In genomic region chr12:120981407-120981921, GRCh38 we compare ENCODE assay signal across 32 cellular contexts. TPM values are rescaled to one million over a fixed set of nuclear protein-coding genes. Genes with fewer than 3 reads are reported as not detected.
A peak's percentile ranks its signal among the peaks of the same experiment; 100 is the strongest.
DNase-seq lines count a peak whose midpoint lies in the region; FAIRE-seq and TF ChIP-seq lines count a peak whose summit lies in the region.
"Had no signal": no experiment of that assay in that cellular context is flagged by ENCODE, and none has a peak within 500 bp of the region (broad histone marks: within the 10 kb centered on the region; RNA-seq: fewer than 3 reads in every experiment).

No MANE protein-coding gene starts in this region.

- H2BK120ac ChIP-seq in H1 (replicated peaks; ENCODE audit: low read depth, low read length) = no peak overlapping the region

- CTCF ChIA-PET in H1 (lab: Charles Lee; ENCODE audit: partially characterized antibody) = interaction anchor here (0.6 to 2.3 kb wide), 7 partner anchors 24 to 332 kb away, joined by 3 to 26 read pairs (median 4); no protein-coding TSS in a partner anchor

- H3K23ac ChIP-seq in H1 (ENCODE audit: insufficient read length) = no peak overlapping the region

- 87% methylated on average over 6 of the region's 6 CpGs; no CpG with 5 or more reads in 1 of the 2 experiments for WGBS in H1 (ENCODE audit: extremely low coverage in 1 of 2, insufficient coverage in 1 of 2, insufficient read length in 1 of 2, insufficient replicate concordance in 2 of 2, low coverage in 1 of 2, low lambda C conversion rate in 2 of 2, missing lambda C conversion rate in 1 of 2), 2 experiments
- 37 to 43% methylated on average over 6 of the region's 6 CpGs for WGBS in transverse colon (ENCODE audit: low coverage in 1 of 2), 2 donors
- 12 to 58% methylated on average over 6 of the region's 6 CpGs for WGBS in sigmoid colon, 2 donors

- no peak for FAIRE-seq in H1 (lab: Jason Lieb, UNC)
- FAIRE-seq: GM19239, H54, RCC 7860 had no signal

- no peak overlapping the region for H2AK5ac ChIP-seq in H1 (ENCODE audit: low read depth, low read length)

- H4K5ac ChIP-seq in H1 (ENCODE audit: insufficient read length, low read depth, low read length) = no peak overlapping the region

- H2BK12ac ChIP-seq in H1 (ENCODE audit: low read depth, low read length) = no peak overlapping the region

- peaks cover 0 to 44% (median 0%) of the 10 kb centered on the region in 4 donors for H3K4me1 ChIP-seq in Peyer's patch
- H3K4me1 ChIP-seq in H1 (replicated peaks in 1 of 4; ENCODE audit: control insufficient read depth in 3 of 4, insufficient read depth in 4 of 4, low read length in 3 of 4) = peaks cover 0 to 11% (median 1%) of the 10 kb centered on the region in 4 experiments; a peak in 4 of 7 replicates
- peaks cover 0 to 55% (median 27%) of the 10 kb centered on the region in 4 donors for H3K4me1 ChIP-seq in transverse colon
- H3K4me1 ChIP-seq in sigmoid colon = peaks cover 0 to 15% (median 13%) of the 10 kb centered on the region in 4 donors
- H3K4me1 ChIP-seq: adrenal gland, upper lobe of left lung had no signal

- H3K27me3 ChIP-seq in Peyer's patch (no peaks in the 10 kb centered on the region), H1 (replicated peaks in 1 of 4; ENCODE audit: control insufficient read depth in 3 of 4, extremely low read depth in 1 of 4, insufficient read depth in 3 of 4, low read length in 3 of 4) (no peaks in the 10 kb centered on the region), transverse colon (no peaks in the 10 kb centered on the region), sigmoid colon (no peaks in the 10 kb centered on the region)
- H3K27me3 ChIP-seq: adrenal gland, gastroesophageal sphincter, upper lobe of left lung had no signal

- H3K27ac ChIP-seq in Peyer's patch = peak overlapping the region in 3 of 4 donors; percentile 72 to 95 (median 86)
- H3K27ac ChIP-seq in H1 (ENCODE audit: low read depth, low read length) = no peak overlapping the region
- peak overlapping the region; percentile 83 to 93 (median 89) for H3K27ac ChIP-seq in transverse colon
- H3K27ac ChIP-seq in sigmoid colon = no peak overlapping the region
- H3K27ac ChIP-seq: adrenal gland, C4-2B, gastroesophageal sphincter, upper lobe of left lung had no signal

- no peaks in the 10 kb centered on the region for H3K79me2 ChIP-seq in H1 (ENCODE audit: control insufficient read depth in 1 of 2, insufficient read depth in 2 of 2, low read length in 2 of 2)

- POLR2A ChIA-PET in H1 (lab: Charles Lee; ENCODE audit: partially characterized antibody) = interaction anchor here (1.4 to 2.2 kb wide), 3 partner anchors 10 to 21 kb away, joined by 3 to 8 read pairs (median 5); no protein-coding TSS in a partner anchor

- TF ChIP-seq CTCF in Peyer's patch (IDR thresholded peaks at IDR 0.05) = no peak
- TF ChIP-seq CTCF in H1 (IDR thresholded peaks at IDR 0.05; ENCODE audit: control extremely low read depth in 1 of 3, insufficient read depth in 1 of 3, low read depth in 1 of 3, low read length in 3 of 3) = no peak
- no peak for TF ChIP-seq CTCF in transverse colon (IDR thresholded peaks at IDR 0.05)
- TF ChIP-seq CTCF in sigmoid colon (IDR thresholded peaks at IDR 0.05) = no peak

- no peak overlapping the region for H2BK15ac ChIP-seq in H1 (ENCODE audit: low read length)

- H3K23me2 ChIP-seq in H1 (ENCODE audit: low read depth, low read length) = peaks cover 2% of the 10 kb centered on the region; the same call in 1 of the 2 replicates

- no peak for TF ChIP-seq EP300 in H1 (IDR thresholded peaks at IDR 0.05; ENCODE audit: borderline replicate concordance in 1 of 2, low read depth in 2 of 2, low read length in 2 of 2)
- no peak for TF ChIP-seq EP300 in transverse colon (IDR thresholded peaks at IDR 0.05; ENCODE audit: low read depth)
- no peak for TF ChIP-seq EP300 in sigmoid colon (IDR thresholded peaks at IDR 0.05)

- no peak overlapping the region for H2AFZ ChIP-seq in H1 (ENCODE audit: low read length)

- H3K56ac ChIP-seq in H1 (replicated peaks; ENCODE audit: insufficient read length, low read depth, low read length) = no peak overlapping the region

- no peak overlapping the region for H2BK20ac ChIP-seq in H1 (ENCODE audit: low read length)

- DNase-seq in Peyer's patch (no peak), H1 (ENCODE audit: low read depth in 1 of 2, low spot score in 2 of 2) (no peak), mucosa of gallbladder (ENCODE audit: low spot score) (peak; percentile 57), transverse colon (no peak), sigmoid colon (no peak), putamen (ENCODE audit: low spot score) (no peak), NCI-H1694 (lab: John Stamatoyannopoulos, UW) (no peak)
- DNase-seq: activated CD8-positive, alpha-beta memory T cell treated with anti-CD3 and anti-CD28 coated beads, Interleukin-2, amount 50 U/mL, for 48 hours; activated CD8-positive, alpha-beta T cell treated with anti-CD3 and anti-CD28 coated beads for 36 hours; activated naive CD4-positive, alpha-beta T cell treated with anti-CD3 and anti-CD28 coated beads, Interleukin-2, amount 10 ng/mL, durations not matched to agents 7 days and 5 days; adrenal gland; cerebellar nuclear complex; hypothalamus; mammary epithelial cell; MV-4-11; NCI-H1436; NCI-H2107; NCI-H446 treated with DMSO at 0.1 percent for 48 hours; NCI-H774; SHP77 treated with DMSO at 0.1 percent for 48 hours; stimulated activated CD4-positive, alpha-beta T cell treated with anti-CD3 and anti-CD28 coated beads, Interleukin-4, amount 100 ng/mL, for 24 hours; upper lobe of left lung had no signal

- no peak overlapping the region for H2BK5ac ChIP-seq in H1 (ENCODE audit: low read depth, low read length)

- H3K14ac ChIP-seq in H1 (ENCODE audit: insufficient read length) = no peak overlapping the region

- H3K4me2 ChIP-seq in H1 (ENCODE audit: insufficient read depth in 1 of 2, low read depth in 2 of 2, low read length in 2 of 2) = no peak overlapping the region

- no peak overlapping the region for H3K18ac ChIP-seq in H1 (ENCODE audit: extremely low read depth, low read length)

- no peak overlapping the region for H3K4ac ChIP-seq in H1 (replicated peaks; ENCODE audit: insufficient read length, low read depth, low read length)

- H3K4me3 ChIP-seq in Peyer's patch (peak overlapping the region in 2 of 4 donors; percentile 57 to 72), H1 (ENCODE audit: extremely low read depth in 1 of 4, insufficient read depth in 2 of 4, low read depth in 3 of 4, low read length in 4 of 4) (no peak overlapping the region), transverse colon (peak overlapping the region in 1 of 4 donors; percentile 56), sigmoid colon (no peak overlapping the region)
- H3K4me3 ChIP-seq: adrenal gland, gastroesophageal sphincter, upper lobe of left lung had no signal

- H3K36me3 ChIP-seq in Peyer's patch (no peaks in the 10 kb centered on the region), H1 (ENCODE audit: control insufficient read depth in 2 of 4, insufficient read depth in 4 of 4, low read length in 3 of 4) (no peaks in the 10 kb centered on the region), transverse colon (no peaks in the 10 kb centered on the region), sigmoid colon (no peaks in the 10 kb centered on the region)
- H3K36me3 ChIP-seq: adrenal gland, gastroesophageal sphincter, upper lobe of left lung had no signal

- in situ Hi-C loops in transverse colon (cut with MboI; ENCODE audit: low pct_ligation_motif_present in 1 of 4, low pct_unique_long_range_greater_than_20kb in 1 of 4, low sequenced_read_pairs in 3 of 4) = no loop called here

- no peak overlapping the region; a peak in 1 of 7 replicates for H3K9ac ChIP-seq in H1 (replicated peaks in 1 of 4; ENCODE audit: extremely low read depth in 1 of 4, low read depth in 3 of 4, low read length in 3 of 4)

- H4K20me1 ChIP-seq in H1 (replicated peaks in 1 of 2; ENCODE audit: control insufficient read depth in 1 of 2, insufficient read depth in 2 of 2, low read length in 2 of 2) = no peaks in the 10 kb centered on the region

- intact Hi-C loops in transverse colon (cut with DNase I; ENCODE audit: low total_unique reads) = no loop called here
- intact Hi-C loops in sigmoid colon (cut with DNase I) = no loop called here

- H4K8ac ChIP-seq in H1 (ENCODE audit: extremely low read depth, insufficient read depth, low read length) = no peak overlapping the region

- H4K91ac ChIP-seq in H1 (replicated peaks; ENCODE audit: insufficient read length, low read length) = no peak overlapping the region

- TF ChIP-seq RAD21 in H1 (IDR thresholded peaks at IDR 0.05 in 1 of 2, conservative IDR thresholded peaks at IDR 0.05 in 1 of 2; ENCODE audit: low read depth in 2 of 2, low read length in 2 of 2) = no peak

- H3K79me1 ChIP-seq in H1 (ENCODE audit: low read depth, low read length) = no peaks in the 10 kb centered on the region

- H3K9me3 ChIP-seq in Peyer's patch (no peaks in the 10 kb centered on the region), H1 (ENCODE audit: insufficient read depth in 2 of 2, low read depth in 1 of 2, low read length in 1 of 2) (no peaks in the 10 kb centered on the region), transverse colon (no peaks in the 10 kb centered on the region), sigmoid colon (no peaks in the 10 kb centered on the region)
- H3K9me3 ChIP-seq: adrenal gland, gastroesophageal sphincter, upper lobe of left lung had no signal

- no peak for TF ChIP-seq POLR2A in Peyer's patch (IDR thresholded peaks at IDR 0.05)
- no peak for TF ChIP-seq POLR2A in H1 (IDR thresholded peaks at IDR 0.05; ENCODE audit: control extremely low read depth in 1 of 2, low read depth in 2 of 2, low read length in 2 of 2)
- TF ChIP-seq POLR2A in transverse colon (IDR thresholded peaks at IDR 0.05) = no peak
- no peak for TF ChIP-seq POLR2A in sigmoid colon (IDR thresholded peaks at IDR 0.05)

RNA-seq across cellular contexts. Expression of gene HNF1A, which starts 3.1 kb away (rescaled TPM):
- total RNA-seq in Peyer's patch = 10 to 100 TPM; 15.7 to 93.6 (median 57.0) TPM
- not detected in 2 replicates for total RNA-seq in H1 (2021; fragmentation: NEBNext Ultra II Directional; extraction: Animal tissue kit (Norgen Biotek cat#: 25700))
- 0.02 TPM in 1 of 2 replicates, not detected in the other for polyA plus RNA-seq in H1 (2011; rRNA removed)
- polyA plus RNA-seq in H1 (2011; cell fraction: cytosol; rRNA removed) = 0.08 TPM
- not detected for polyA plus RNA-seq in H1 (2011; cell fraction: nucleus; rRNA removed)
- polyA plus RNA-seq in H1 (2012, experiment 1 of 2) = 0.50 TPM in 1 of 4 replicates, not detected in the others
- polyA plus RNA-seq in H1 (2012, experiment 2 of 2) = not detected
- polyA plus RNA-seq in H1 (2013, experiment 1 of 2) = 0.02 TPM
- not detected for polyA plus RNA-seq in H1 (2013, experiment 2 of 2)
- not detected in 2 replicates for polyA minus RNA-seq in H1 (2011; rRNA and poly(A)+ RNA removed)
- polyA minus RNA-seq in H1 (2011; cell fraction: cytosol; rRNA and poly(A)+ RNA removed) = not detected
- polyA minus RNA-seq in H1 (2011; cell fraction: nucleus; rRNA and poly(A)+ RNA removed) = not detected
- 12.0 TPM for total RNA-seq in mucosa of gallbladder
- 10 to 100 TPM; 16.5 to 71.4 (median 23.6) TPM for total RNA-seq in transverse colon
- under 1 TPM in 3 of 4 donors, not detected in 1; under 0.01 to 0.16 (median 0.14) TPM for total RNA-seq in sigmoid colon
- 10 to 100 TPM; 12.0 to 13.2 (median 13.2) TPM for polyA plus RNA-seq in sigmoid colon
- total RNA-seq: activated CD8-positive, alpha-beta T cell treated with anti-CD3 and anti-CD28 coated beads for 36 hours; activated T-helper 1 cell treated with anti-CD3 and anti-CD28 coated beads, Interleukin-12 subunit alpha, Interleukin-12 subunit beta, Interleukin-2, Interleukin-4 antibody, amounts not matched to agents 30 ng/mL and 10 ng/mL and 1 ng/mL, durations not matched to agents 14 hours and 24 hours and 36 hours; Daoy; dermis microvascular lymphatic vessel endothelial cell; mammary epithelial cell; posterior vena cava; T-helper 2 cell treated with Interferon-gamma antibody and Interleukin-4, amounts not matched to agents 100 ng/mL and 5 ng/mL, for 36 hours had no signal
- polyA plus RNA-seq: mammary epithelial cell had no signal

RNA-seq across cellular contexts. Expression of gene C12orf43, which starts 34.8 kb away (rescaled TPM):
- 10 to 100 TPM in 2 of 4 donors, 1 to 10 TPM in 2; 7.6 to 16.5 (median 12.0) TPM for total RNA-seq in Peyer's patch
- total RNA-seq in H1 (2021; fragmentation: NEBNext Ultra II Directional; extraction: Animal tissue kit (Norgen Biotek cat#: 25700)) = 22.3 and 23.7 TPM in 2 replicates
- 9.2 and 12.3 TPM in 2 replicates for polyA plus RNA-seq in H1 (2011; rRNA removed)
- polyA plus RNA-seq in H1 (2011; cell fraction: cytosol; rRNA removed) = 18.5 TPM
- 18.9 TPM for polyA plus RNA-seq in H1 (2011; cell fraction: nucleus; rRNA removed)
- 14.1 to 23.5 TPM (median 18.3 TPM) in 4 replicates for polyA plus RNA-seq in H1 (2012, experiment 1 of 2)
- polyA plus RNA-seq in H1 (2012, experiment 2 of 2) = 11.5 TPM
- 17.1 TPM for polyA plus RNA-seq in H1 (2013, experiment 1 of 2)
- 16.8 TPM for polyA plus RNA-seq in H1 (2013, experiment 2 of 2)
- polyA minus RNA-seq in H1 (2011; rRNA and poly(A)+ RNA removed) = 7.4 and 9.7 TPM in 2 replicates
- polyA minus RNA-seq in H1 (2011; cell fraction: cytosol; rRNA and poly(A)+ RNA removed) = 11.4 TPM
- polyA minus RNA-seq in H1 (2011; cell fraction: nucleus; rRNA and poly(A)+ RNA removed) = 11.0 TPM
- total RNA-seq in mucosa of gallbladder = 14.7 TPM
- 10 to 100 TPM in 2 of 4 donors, 1 to 10 TPM in 2; 7.0 to 32.2 (median 18.0) TPM for total RNA-seq in transverse colon
- total RNA-seq in sigmoid colon = 10 to 100 TPM; 12.5 to 25.8 (median 14.5) TPM
- polyA plus RNA-seq in sigmoid colon = 10 to 100 TPM in 1 of 3 donors, 1 to 10 TPM in 2; 7.9 to 11.6 (median 8.4) TPM

RNA-seq across cellular contexts. Expression of gene OASL, which starts 57.6 kb away (rescaled TPM):
- total RNA-seq in Peyer's patch = 1 to 10 TPM in 1 of 4 donors, under 1 TPM in 2, not detected in 1; 0.66 to 1.2 (median 0.94) TPM
- not detected in 2 replicates for total RNA-seq in H1 (2021; fragmentation: NEBNext Ultra II Directional; extraction: Animal tissue kit (Norgen Biotek cat#: 25700))
- polyA plus RNA-seq in H1 (2011; rRNA removed) = not detected in 2 replicates
- not detected for polyA plus RNA-seq in H1 (2011; cell fraction: cytosol; rRNA removed)
- polyA plus RNA-seq in H1 (2011; cell fraction: nucleus; rRNA removed) = not detected
- not detected in 4 replicates for polyA plus RNA-seq in H1 (2012, experiment 1 of 2)
- not detected for polyA plus RNA-seq in H1 (2012, experiment 2 of 2)
- not detected for polyA plus RNA-seq in H1 (2013, experiment 1 of 2)
- polyA plus RNA-seq in H1 (2013, experiment 2 of 2) = not detected
- polyA minus RNA-seq in H1 (2011; rRNA and poly(A)+ RNA removed) = not detected in 2 replicates
- not detected for polyA minus RNA-seq in H1 (2011; cell fraction: cytosol; rRNA and poly(A)+ RNA removed)
- not detected for polyA minus RNA-seq in H1 (2011; cell fraction: nucleus; rRNA and poly(A)+ RNA removed)
- total RNA-seq in mucosa of gallbladder = 3.1 TPM
- 10 to 100 TPM in 2 of 4 donors, 1 to 10 TPM in 2; 5.2 to 18.7 (median 11.5) TPM for total RNA-seq in transverse colon
- total RNA-seq in sigmoid colon = under 1 TPM in 2 of 4 donors, not detected in 2; under 0.01 to 0.41 TPM
- polyA plus RNA-seq in sigmoid colon = 10 to 100 TPM; 10.8 to 57.6 (median 15.8) TPM

Comparison
In these comparisons a context has a peak if more than half of its experiments do, and no peak if none do; other contexts are left out.
1. H3K27ac ChIP-seq: peak in Peyer's patch (3 of 4) and transverse colon (4 of 4); none in H1 (single experiment) and sigmoid colon (0 of 4).
2. RNA of gene HNF1A, which starts 3.1 kb away (total RNA-seq): 15.7 to 93.6 TPM in Peyer's patch, 16.5 to 71.4 TPM in transverse colon and 12.0 TPM in mucosa of gallbladder (single experiment); under 0.01 to 0.16 TPM in sigmoid colon and not detected in H1; every median in the first group is over 10 times any median in the second.